17 cellular contexts compared by ENCODE assay signal in genomic region chr4:52611030-52611555, GRCh38.
"Had no signal": no experiment of that assay in that cellular context is flagged by ENCODE, and none has a peak within 500 bp of the region (broad histone marks: within the 10 kb centered on the region; RNA-seq: fewer than 3 reads in every experiment).

No MANE protein-coding gene starts in this region.

- DNase-seq: cortex of kidney; dorsolateral prefrontal cortex; effector CD8-positive, alpha-beta T cell; foreskin melanocyte; head of caudate nucleus; natural killer cell; nucleus accumbens; pancreas; right lobe of liver; spleen; stimulated activated CD4-positive, alpha-beta T cell treated with anti-CD3 and anti-CD28 coated beads, Interleukin-15, amount 100 ng/mL, for 24 hours; stimulated activated CD4-positive, alpha-beta T cell treated with anti-CD3 and anti-CD28 coated beads, Interleukin-1b, Interleukin-23, amount 100 ng/mL, for 48 hours; stimulated activated CD4-positive, alpha-beta T cell treated with anti-CD3 and anti-CD28 coated beads, Interleukin-4, amount 100 ng/mL, for 24 hours; tibial artery; upper lobe of right lung had no signal

- H3K4me3 ChIP-seq: dorsolateral prefrontal cortex, pancreas, right lobe of liver, spleen, tibial artery, upper lobe of right lung, vagina had no signal

- H3K36me3 ChIP-seq: right lobe of liver had no signal

- H3K4me1 ChIP-seq: pancreas, right lobe of liver, spleen, tibial artery, upper lobe of right lung, vagina had no signal

- ATAC-seq: natural killer cell; pancreas; right lobe of liver; stimulated activated memory B cell treated with anti-CD40 and anti-IgM and Interleukin-4, amounts not matched to agents 10 μg/mL and 1 μg/mL and 100 μg/mL, for 72 hours; upper lobe of right lung had no signal

- H3K27me3 ChIP-seq: dorsolateral prefrontal cortex, pancreas, right lobe of liver, spleen, tibial artery, upper lobe of right lung, vagina had no signal

- H3K27ac ChIP-seq: dorsolateral prefrontal cortex, pancreas, right lobe of liver, spleen, tibial artery, upper lobe of right lung, vagina had no signal

- H3K9me3 ChIP-seq: pancreas, right lobe of liver, spleen, tibial artery, upper lobe of right lung, vagina had no signal
